3 cellular contexts compared by ENCODE assay signal in genomic region chr3:62369476-62369743, GRCh38.
TF ChIP-seq lines count a peak whose summit lies in the region.

No MANE protein-coding gene starts in this region.

TF ChIP-seq in A549, 52 proteins besides CTCF, POLR2A, EP300 and RAD21:
- TF ChIP-seq RNF2 (IDR thresholded peaks at IDR 0.05; ENCODE audit: borderline replicate concordance, low read depth) (no peak), KDM5A (IDR thresholded peaks at IDR 0.05) (no peak), MAZ (IDR thresholded peaks at IDR 0.05; ENCODE audit: borderline replicate concordance, low read depth, low read length) (no peak), RCOR1 (IDR thresholded peaks at IDR 0.05; ENCODE audit: low read depth, low read length) (no peak), SMC3 (IDR thresholded peaks at IDR 0.05) (no peak), E2F6 (IDR thresholded peaks at IDR 0.05; ENCODE audit: borderline replicate concordance, low read depth) (no peak), REST (IDR thresholded peaks at IDR 0.05) (no peak), TP53 (CRISPR knock-in tag; IDR thresholded peaks at IDR 0.05) (no peak), CBX8 (IDR thresholded peaks at IDR 0.05) (no peak), NR3C1 (IDR thresholded peaks at IDR 0.05) (no peak), RFX5 (IDR thresholded peaks at IDR 0.05) (no peak), ZNF302 (CRISPR knock-in tag; IDR thresholded peaks at IDR 0.05) (no peak), CHD4 (IDR thresholded peaks at IDR 0.05; ENCODE audit: borderline replicate concordance) (no peak), BHLHE40 (IDR thresholded peaks at IDR 0.05; ENCODE audit: low read depth, low read length) (no peak), MAFK (IDR thresholded peaks at IDR 0.05; ENCODE audit: partially characterized antibody) (no peak), EHMT2 (IDR thresholded peaks at IDR 0.05; ENCODE audit: low read depth) (no peak), MYC (IDR thresholded peaks at IDR 0.05; ENCODE audit: borderline replicate concordance, low read length) (no peak), POLR2AphosphoS2 (conservative IDR thresholded peaks at IDR 0.05; ENCODE audit: low read length) (no peak), PHF8 (IDR thresholded peaks at IDR 0.05; ENCODE audit: borderline replicate concordance, low read depth) (no peak)

TF ChIP-seq in GM23338, 12 proteins besides CTCF, POLR2A, EP300 and RAD21 (continues in another document):
- TF ChIP-seq EZH2 (IDR thresholded peaks at IDR 0.05; ENCODE audit: low read depth, unreplicated experiment): peak; percentile 62
- TF ChIP-seq REST (IDR thresholded peaks at IDR 0.05; ENCODE audit: unreplicated experiment): no peak
- TF ChIP-seq EZH2phosphoT487 (IDR thresholded peaks at IDR 0.05; ENCODE audit: unreplicated experiment): peak; percentile 56
- no peak for TF ChIP-seq ETS1 (IDR thresholded peaks at IDR 0.05)
- no peak for TF ChIP-seq ZNF462 (CRISPR knock-in tag; IDR thresholded peaks at IDR 0.05)

TF ChIP-seq in H1, 55 proteins besides CTCF, POLR2A, EP300 and RAD21:
- TF ChIP-seq FOSL1 (IDR thresholded peaks at IDR 0.05; ENCODE audit: insufficient read depth, low read depth, low read length) (no peak), CHD7 (IDR thresholded peaks at IDR 0.05; ENCODE audit: insufficient replicate concordance, low read length) (no peak), E2F6 (IDR thresholded peaks at IDR 0.05) (peak; percentile 50; the same call in 1 of the 2 replicates), JUN (IDR thresholded peaks at IDR 0.05; ENCODE audit: low read depth, low read length) (no peak), CREB1 (IDR thresholded peaks at IDR 0.05) (no peak), JUND (IDR thresholded peaks at IDR 0.05; ENCODE audit: low read length) (no peak), ATF2 (IDR thresholded peaks at IDR 0.05; ENCODE audit: low read length) (no peak), RXRA (IDR thresholded peaks at IDR 0.05; ENCODE audit: insufficient read depth, low read depth, low read length) (no peak), RNF2 (IDR thresholded peaks at IDR 0.05; ENCODE audit: borderline replicate concordance, low read depth, low read length, missing control alignments, poor library complexity, severe bottlenecking) (peak; percentile 23), MAX (IDR thresholded peaks at IDR 0.05) (no peak), YY1 (IDR thresholded peaks at IDR 0.05; ENCODE audit: low read depth, low read length) (no peak), RFX5 (IDR thresholded peaks at IDR 0.05; ENCODE audit: borderline replicate concordance, low read depth, low read length) (no peak), CBX8 (IDR thresholded peaks at IDR 0.05; ENCODE audit: borderline replicate concordance, low read depth, low read length) (no peak), ATF3 (IDR thresholded peaks at IDR 0.05; ENCODE audit: insufficient read depth, low read depth, low read length) (no peak), SUZ12 (IDR thresholded peaks at IDR 0.05; ENCODE audit: low read length) (no peak), CBX5 (IDR thresholded peaks at IDR 0.05; ENCODE audit: low read depth, low read length) (no peak), PHF8 (conservative IDR thresholded peaks at IDR 0.05; ENCODE audit: low read depth, low read length) (no peak), GABPA (IDR thresholded peaks at IDR 0.05; ENCODE audit: borderline replicate concordance, insufficient read depth, low read length) (no peak), CHD2 (IDR thresholded peaks at IDR 0.05; ENCODE audit: low read length) (no peak), POU5F1 (IDR thresholded peaks at IDR 0.05; ENCODE audit: low read depth, low read length) (no peak), RBBP5 (IDR thresholded peaks at IDR 0.05; ENCODE audit: borderline replicate concordance, low read depth, low read length) (no peak), BRCA1 (IDR thresholded peaks at IDR 0.05; ENCODE audit: low read depth, low read length) (no peak), KDM4A (IDR thresholded peaks at IDR 0.05; ENCODE audit: low read depth, low read length, severe bottlenecking) (peak; percentile 4), ASH2L (IDR thresholded peaks at IDR 0.05; ENCODE audit: low read length) (no peak), NRF1 (IDR thresholded peaks at IDR 0.05; ENCODE audit: low read depth, low read length) (no peak), BCL11A (IDR thresholded peaks at IDR 0.05; ENCODE audit: low read depth in 2 of 2, low read length in 2 of 2) (no peak)
